ENCODE assay signal across 10 cellular contexts in the genomic region with DNA sequence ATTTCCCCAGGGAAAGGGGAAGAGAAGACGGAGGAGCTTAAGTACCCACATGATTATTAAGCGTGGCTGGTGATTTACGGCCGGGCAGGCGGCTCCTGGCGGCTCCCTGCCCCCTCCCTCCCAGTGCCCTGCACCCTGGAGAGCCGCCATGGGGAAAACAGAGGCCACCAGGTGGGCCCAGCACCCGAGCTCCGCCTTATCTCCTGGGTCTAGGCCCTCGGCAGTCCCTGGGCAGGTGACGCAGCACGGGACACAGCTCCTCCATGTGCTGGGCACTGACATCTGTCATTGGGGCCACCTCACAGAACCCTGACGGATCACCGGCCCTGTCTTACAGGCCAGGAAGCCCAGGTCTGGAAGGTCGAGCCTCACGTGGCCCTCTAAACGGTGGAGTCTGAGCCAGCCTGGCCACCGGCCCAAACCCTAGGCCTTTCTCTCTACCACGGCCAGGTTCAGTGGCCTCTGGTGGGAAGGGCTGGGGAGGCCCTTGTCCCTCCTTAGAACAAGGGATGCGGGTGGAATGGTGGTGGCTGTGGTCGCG.
A peak's percentile ranks its signal among the peaks of the same experiment; 100 is the strongest.
DNase-seq lines count a peak whose midpoint lies in the region; ATAC-seq and TF ChIP-seq lines count a peak whose summit lies in the region.
"Had no signal": no experiment of that assay in that cellular context is flagged by ENCODE, and none has a peak within 500 bp of the region (broad histone marks: within the 10 kb centered on the region; RNA-seq: fewer than 3 reads in every experiment).

No MANE protein-coding gene starts in this region.

- peaks cover 97% of the 10 kb centered on the region for H3K4me1 ChIP-seq in osteoblast (ENCODE audit: insufficient read depth, low read length)

- H3K27me3 ChIP-seq in osteoblast (ENCODE audit: insufficient read depth, low read length), result no peaks in the 10 kb centered on the region

- no peak for TF ChIP-seq CTCF in AG10803 (conservative IDR thresholded peaks at IDR 0.05; ENCODE audit: low read length)
- no peak for TF ChIP-seq CTCF in fibroblast of the aortic adventitia (IDR thresholded peaks at IDR 0.05; ENCODE audit: insufficient read depth, low read length)
- TF ChIP-seq CTCF in osteoblast (IDR thresholded peaks at IDR 0.05; ENCODE audit: extremely low read depth, low read depth, low read length), result no peak

- H3K36me3 Mint-ChIP-seq in T-helper 17 cell (ENCODE audit: low read depth), result no peaks in the 10 kb centered on the region
- H3K36me3 Mint-ChIP-seq: CD4-positive, CD25-positive, alpha-beta regulatory T cell had no signal

- no peak for DNase-seq in AG10803 (ENCODE audit: low read depth)
- DNase-seq in T-helper 17 cell, result no peak
- DNase-seq in fibroblast of the aortic adventitia (ENCODE audit: low read depth), result peak; percentile 42
- DNase-seq in osteoblast (ENCODE audit: insufficient read length, low spot score, missing footprints), result no peak
- DNase-seq in activated CD4-positive, CD25-positive, alpha-beta regulatory T cell treated with anti-CD3 and anti-CD28 coated beads, Interleukin-2, amount 50 U/mL, for 72 hours, result no peak
- DNase-seq in H4 (ENCODE audit: low spot score), result no peak
- no peak for DNase-seq in NCI-H1417 (lab: John Stamatoyannopoulos, UW)
- DNase-seq: activated naive CD4-positive, alpha-beta T cell treated with anti-CD3 and anti-CD28 coated beads for 36 hours; CD4-positive, CD25-positive, alpha-beta regulatory T cell had no signal

- H3K36me3 ChIP-seq in osteoblast (ENCODE audit: insufficient read depth, low read length), result peaks cover 92% of the 10 kb centered on the region

- peaks cover 100% of the 10 kb centered on the region for H3K79me2 ChIP-seq in osteoblast (ENCODE audit: insufficient read depth, low read length)

- H3K27ac Mint-ChIP-seq in T-helper 17 cell, result peak overlapping the region; percentile 57
- H3K27ac Mint-ChIP-seq: activated naive CD4-positive, alpha-beta T cell treated with anti-CD3 and anti-CD28 coated beads for 36 hours; CD4-positive, CD25-positive, alpha-beta regulatory T cell had no signal

- peaks cover 100% of the 10 kb centered on the region for H4K20me1 ChIP-seq in osteoblast (ENCODE audit: insufficient read depth, low read length)

- no peak for ATAC-seq in T-helper 17 cell
- no peak for ATAC-seq in GM19351 (IDR thresholded peaks at IDR 0.05; ENCODE audit: unreplicated experiment)

- no peak overlapping the region for H3K4me3 Mint-ChIP-seq in T-helper 17 cell
- H3K4me3 Mint-ChIP-seq: activated naive CD4-positive, alpha-beta T cell treated with anti-CD3 and anti-CD28 coated beads for 36 hours; CD4-positive, CD25-positive, alpha-beta regulatory T cell had no signal

- no peaks in the 10 kb centered on the region for H3K9me3 ChIP-seq in T-helper 17 cell (ENCODE audit: control insufficient read depth, low read length, poor library complexity, severe bottlenecking)
- H3K9me3 ChIP-seq in osteoblast (ENCODE audit: low read depth, low read length), result no peaks in the 10 kb centered on the region

- H3K4me2 ChIP-seq in osteoblast (ENCODE audit: insufficient read depth, low read length), result peak overlapping the region; percentile 94

- no peak overlapping the region for H2AFZ ChIP-seq in osteoblast (ENCODE audit: low read length)

- peak overlapping the region; percentile 96 for H3K27ac ChIP-seq in osteoblast (ENCODE audit: low read depth, low read length)

- H3K27me3 Mint-ChIP-seq in T-helper 17 cell, result no peaks in the 10 kb centered on the region
- H3K27me3 Mint-ChIP-seq: CD4-positive, CD25-positive, alpha-beta regulatory T cell had no signal

- H3K4me1 Mint-ChIP-seq in T-helper 17 cell, result peaks cover 7% of the 10 kb centered on the region

- H3K4me3 ChIP-seq in AG10803 (ENCODE audit: low read length) (peak overlapping the region; percentile 98), fibroblast of the aortic adventitia (ENCODE audit: low read depth, low read length) (peak overlapping the region; percentile 57), osteoblast (ENCODE audit: insufficient read depth, low read length) (peak overlapping the region; percentile 80)
